1 cellular context compared by ENCODE assay signal in genomic region chr1:70221241-70222077, GRCh38.
TF ChIP-seq lines count a peak whose summit lies in the region.

TSS of gene SRSF11 (plus strand) at chr1:70221380. CDS start at chr1:70221637, 257 bp downstream.

TF ChIP-seq in GM12878, 131 proteins besides CTCF, POLR2A, EP300 and RAD21 (continued from another document):
- TF ChIP-seq SMAD1 (IDR thresholded peaks at IDR 0.05; ENCODE audit: low read depth, partially characterized antibody) (no peak), CUX1 (IDR thresholded peaks at IDR 0.05; ENCODE audit: insufficient replicate concordance, low read depth, low read length) (no peak), POU2F2 (IDR thresholded peaks at IDR 0.05; ENCODE audit: borderline replicate concordance, low read depth, low read length) (no peak; the same call in none of the 3 replicates), STAT3 (IDR thresholded peaks at IDR 0.05; ENCODE audit: low read depth, low read length) (no peak), ZNF687 (IDR thresholded peaks at IDR 0.05) (peak; percentile 87), POLR2AphosphoS2 (IDR thresholded peaks at IDR 0.05; ENCODE audit: low read depth, low read length) (peak; percentile 71), RB1 (IDR thresholded peaks at IDR 0.05; ENCODE audit: borderline replicate concordance) (peak; percentile 90; the same call in 1 of the 2 replicates), HDAC6 (IDR thresholded peaks at IDR 0.05; ENCODE audit: unreplicated experiment) (no peak), YY1 (IDR thresholded peaks at IDR 0.05; ENCODE audit: low read depth, low read length) (peak; percentile 69), CREB1 (IDR thresholded peaks at IDR 0.05; ENCODE audit: low read depth) (peak; percentile 86), RUNX3 (IDR thresholded peaks at IDR 0.05; ENCODE audit: low read length) (peak; percentile 66), DPF2 (IDR thresholded peaks at IDR 0.05) (peak; percentile 85), BHLHE40 (IDR thresholded peaks at IDR 0.05; ENCODE audit: borderline replicate concordance in 1 of 2, low read depth in 2 of 2, low read length in 1 of 2) (peak; percentile 69 to 86; a peak in 3 of 4 replicates), CHD2 (IDR thresholded peaks at IDR 0.05; ENCODE audit: borderline replicate concordance, low read depth, low read length) (peak; percentile 87), TCF7 (IDR thresholded peaks at IDR 0.05; ENCODE audit: borderline replicate concordance) (no peak), IKZF2 (IDR thresholded peaks at IDR 0.05) (peak in 1 of 2 experiments; percentile 12; a peak in 1 of 4 replicates), RELA (IDR thresholded peaks at IDR 0.05; ENCODE audit: borderline replicate concordance, partially characterized antibody) (no peak)
